Comparison of ENCODE assay signal across 18 cellular contexts in the genomic region with DNA sequence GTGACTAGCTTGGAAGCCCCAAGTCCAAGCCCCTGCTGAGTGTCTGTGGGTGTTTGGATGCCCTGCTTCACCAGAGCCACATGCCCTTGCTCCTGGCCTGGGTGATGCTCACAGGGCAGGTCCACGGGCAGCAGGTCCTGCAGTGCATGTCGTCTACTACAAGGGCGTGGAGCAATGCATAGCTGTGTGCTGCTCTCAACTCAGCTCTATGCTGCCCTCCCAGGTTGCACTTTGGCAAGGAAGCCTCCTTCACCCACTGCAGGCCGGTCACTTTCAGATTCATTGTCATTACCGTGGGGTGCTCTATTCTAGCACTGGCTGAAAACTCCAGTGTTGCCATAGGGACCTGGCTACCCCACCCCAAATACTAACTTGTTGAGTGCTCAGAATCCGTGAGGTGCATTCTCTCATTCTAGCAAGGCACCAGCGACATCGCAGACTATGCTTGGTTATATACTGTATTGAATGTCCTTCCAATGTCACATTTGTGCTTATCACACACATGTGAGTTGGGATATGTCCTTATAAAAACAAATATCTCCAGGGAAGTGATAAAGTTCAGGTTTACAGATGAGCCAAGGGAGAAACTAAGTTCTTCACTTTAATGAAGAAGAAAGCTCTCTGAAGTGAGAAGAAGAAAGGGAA. TPM values are rescaled to one million over a fixed set of nuclear protein-coding genes. Genes with fewer than 3 reads are reported as not detected.
DNase-seq lines count a peak whose midpoint lies in the region; ATAC-seq, FAIRE-seq and TF ChIP-seq lines count a peak whose summit lies in the region.
"Had no signal": no experiment of that assay in that cellular context is flagged by ENCODE, and none has a peak within 500 bp of the region (broad histone marks: within the 10 kb centered on the region; RNA-seq: fewer than 3 reads in every experiment).

No MANE protein-coding gene starts in this region.

- no peaks in the 10 kb centered on the region for H3K36me3 ChIP-seq in GM06990 (ENCODE audit: control insufficient read depth, insufficient read depth, low read length)
- H3K36me3 ChIP-seq in MG63: no peaks in the 10 kb centered on the region
- no peaks in the 10 kb centered on the region for H3K36me3 ChIP-seq in bronchial epithelial cell (ENCODE audit: control insufficient read depth, insufficient read depth, low read length)
- no peaks in the 10 kb centered on the region for H3K36me3 ChIP-seq in neural progenitor cell

- H3K4me3 ChIP-seq in GM06990 (replicated peaks; ENCODE audit: low read depth, low read length) (no peak overlapping the region), MG63 (no peak overlapping the region), bronchial epithelial cell (ENCODE audit: low read depth, low read length) (no peak overlapping the region), neural progenitor cell (no peak overlapping the region)

- H2AFZ ChIP-seq in neural progenitor cell (replicated peaks): no peak overlapping the region

- no peak for TF ChIP-seq CTCF in GM06990 (IDR thresholded peaks at IDR 0.05; ENCODE audit: insufficient read depth, low read length, poor library complexity, severe bottlenecking)
- TF ChIP-seq CTCF in bronchial epithelial cell (IDR thresholded peaks at IDR 0.05; ENCODE audit: insufficient read depth, low read length, severe bottlenecking): peak; percentile 35
- TF ChIP-seq CTCF in neural progenitor cell (IDR thresholded peaks at IDR 0.05): no peak

- no peaks in the 10 kb centered on the region for H3K27me3 Mint-ChIP-seq in neural progenitor cell (ENCODE audit: insufficient read depth, low read depth)
- H3K27me3 Mint-ChIP-seq: activated CD4-positive, alpha-beta T cell treated with anti-CD3 and anti-CD28 coated beads for 36 hours; IgD-negative memory B cell; stimulated activated naive CD8-positive, alpha-beta T cell treated with anti-CD3 and anti-CD28 coated beads, Interleukin-15, Interleukin-2, amounts not matched to agents 100 ng/mL and 50 ng/mL, for 24 hours; T-cell had no signal

- H3K4me2 ChIP-seq in neural progenitor cell: no peak overlapping the region

- H3K79me2 ChIP-seq in neural progenitor cell (ENCODE audit: low read depth): no peaks in the 10 kb centered on the region

- H3F3A ChIP-seq in neural progenitor cell (ENCODE audit: low read depth): no peaks in the 10 kb centered on the region

- no peaks in the 10 kb centered on the region for H3K9me3 Mint-ChIP-seq in neural progenitor cell
- H3K9me3 Mint-ChIP-seq: HFFc6; stimulated activated naive CD8-positive, alpha-beta T cell treated with anti-CD3 and anti-CD28 coated beads, Interleukin-15, Interleukin-2, amounts not matched to agents 100 ng/mL and 50 ng/mL, for 24 hours; T-cell had no signal

- no peak overlapping the region for H3K27ac ChIP-seq in neural progenitor cell
- H3K27ac ChIP-seq: C4-2B had no signal

- H4K20me1 ChIP-seq in neural progenitor cell (ENCODE audit: low read depth): no peaks in the 10 kb centered on the region

- H3K27me3 ChIP-seq in GM06990 (replicated peaks; ENCODE audit: control insufficient read depth, insufficient read depth, low read length): no peaks in the 10 kb centered on the region
- H3K27me3 ChIP-seq in MG63: no peaks in the 10 kb centered on the region
- no peaks in the 10 kb centered on the region for H3K27me3 ChIP-seq in bronchial epithelial cell (ENCODE audit: control insufficient read depth, insufficient read depth, low read length)
- no peaks in the 10 kb centered on the region for H3K27me3 ChIP-seq in neural progenitor cell

- H3K36me3 Mint-ChIP-seq in neural progenitor cell: no peaks in the 10 kb centered on the region
- H3K36me3 Mint-ChIP-seq: T-cell had no signal

- peak; percentile 18 for FAIRE-seq in bronchial epithelial cell (lab: Jason Lieb, UNC)
- FAIRE-seq: astrocyte, G401.6 had no signal

- H3K9me3 ChIP-seq in MG63 (no peaks in the 10 kb centered on the region), neural progenitor cell (ENCODE audit: low read depth) (no peaks in the 10 kb centered on the region)

- no peak overlapping the region for H3K27ac Mint-ChIP-seq in neural progenitor cell
- H3K27ac Mint-ChIP-seq: activated CD4-positive, alpha-beta T cell treated with anti-CD3 and anti-CD28 coated beads for 36 hours; HFFc6; IgD-negative memory B cell; stimulated activated naive CD8-positive, alpha-beta T cell treated with anti-CD3 and anti-CD28 coated beads, Interleukin-15, Interleukin-2, amounts not matched to agents 100 ng/mL and 50 ng/mL, for 24 hours; T-cell had no signal

- H3K4me1 Mint-ChIP-seq in neural progenitor cell: no peaks in the 10 kb centered on the region
- H3K4me1 Mint-ChIP-seq: activated CD4-positive, alpha-beta T cell treated with anti-CD3 and anti-CD28 coated beads for 36 hours; IgD-negative memory B cell; T-cell had no signal

- H3K4me3 Mint-ChIP-seq in neural progenitor cell: no peak overlapping the region
- H3K4me3 Mint-ChIP-seq: activated CD4-positive, alpha-beta T cell treated with anti-CD3 and anti-CD28 coated beads for 36 hours; HFFc6; IgD-negative memory B cell; stimulated activated naive CD8-positive, alpha-beta T cell treated with anti-CD3 and anti-CD28 coated beads, Interleukin-15, Interleukin-2, amounts not matched to agents 100 ng/mL and 50 ng/mL, for 24 hours; T-cell had no signal

- ATAC-seq in HG03175 (IDR thresholded peaks at IDR 0.05; ENCODE audit: unreplicated experiment): no peak
- ATAC-seq in GM21360 (IDR thresholded peaks at IDR 0.05; ENCODE audit: unreplicated experiment): no peak
- ATAC-seq: activated CD4-positive, alpha-beta T cell treated with anti-CD3 and anti-CD28 coated beads for 36 hours; T-cell had no signal

- H3K4me1 ChIP-seq in neural progenitor cell: no peaks in the 10 kb centered on the region

- DNase-seq in GM06990 (ENCODE audit: extremely low read depth, insufficient read length) (peak; percentile 1), MG63 (peak; percentile 5), bronchial epithelial cell (ENCODE audit: low read depth) (no peak), neural progenitor cell (ENCODE audit: low spot score) (peak; percentile 4), ecto neural progenitor cell (ENCODE audit: low spot score) (no peak)
- no peak for DNase-seq in stimulated activated CD4-positive, alpha-beta T cell treated with anti-CD3 and anti-CD28 coated beads, Interleukin-4, amount 100 ng/mL, for 24 hours
- DNase-seq: activated CD4-positive, alpha-beta T cell treated with anti-CD3 and anti-CD28 coated beads for 36 hours; HFFc6; islet precursor cell; NCI-H2029; T-cell had no signal

- H3K9ac ChIP-seq in neural progenitor cell: no peak overlapping the region

RNA-seq across cellular contexts. Expression of a gene that starts 51.8 kb away (rescaled TPM):
- 1.8 and 2.5 TPM in 2 replicates for total RNA-seq in MG63 (2014; rRNA removed; shearing (Covaris generic); ENCODE audit: low replicate concordance)
- 1.1 and 1.3 TPM in 2 replicates for total RNA-seq in bronchial epithelial cell
- 10.7 and 12.2 TPM in 2 replicates for total RNA-seq in neural progenitor cell (ENCODE audit: low replicate concordance)

RNA-seq across cellular contexts. Expression of a gene that starts 57.4 kb away (rescaled TPM):
- total RNA-seq in MG63 (2014; rRNA removed; shearing (Covaris generic); ENCODE audit: low replicate concordance): 5.8 and 8.5 TPM in 2 replicates
- total RNA-seq in bronchial epithelial cell (1.3 TPM in 2 replicates), neural progenitor cell (ENCODE audit: low replicate concordance) (1.7 and 2.4 TPM in 2 replicates)

Comparison
In these comparisons a context has a peak if more than half of its experiments do, and no peak if none do; other contexts are left out.
1. DNase-seq: peak in GM06990 (single experiment), MG63 (single experiment) and neural progenitor cell (single experiment); none in bronchial epithelial cell (single experiment), ecto neural progenitor cell (single experiment) and stimulated activated CD4-positive, alpha-beta T cell treated with anti-CD3 and anti-CD28 coated beads, Interleukin-4, amount 100 ng/mL, for 24 hours (single experiment).